In the genomic region with DNA sequence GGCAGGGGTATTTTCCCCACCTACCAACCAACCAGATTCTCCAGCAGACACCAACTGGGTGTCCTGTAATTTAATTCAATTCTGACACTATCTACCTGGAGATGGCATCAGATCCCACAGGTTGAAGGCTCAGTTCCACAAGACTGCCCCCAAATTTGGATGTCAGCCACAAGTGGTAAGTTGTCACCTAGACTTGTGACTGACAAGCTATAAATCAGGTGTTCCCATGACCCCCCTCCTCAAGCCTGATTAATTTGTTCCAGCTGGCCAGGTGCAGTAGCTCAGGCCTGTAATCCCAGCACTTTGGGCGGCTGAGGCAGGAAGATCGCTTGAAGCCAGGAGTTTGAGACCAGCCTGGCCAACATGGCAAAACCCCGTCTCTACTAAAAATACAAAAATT, we compare ENCODE assay signal across 34 cellular contexts. TPM values are rescaled to one million over a fixed set of nuclear protein-coding genes. Genes with fewer than 3 reads are reported as not detected.
"Had no signal": no experiment of that assay in that cellular context is flagged by ENCODE, and none has a peak within 500 bp of the region (broad histone marks: within the 10 kb centered on the region; RNA-seq: fewer than 3 reads in every experiment).

No MANE protein-coding gene starts in this region.

- ATAC-seq: activated CD8-positive, alpha-beta T cell treated with anti-CD3 and anti-CD28 coated beads, Interleukin-2, amount 10 ng/mL, durations not matched to agents 7 days and 5 days; Right ventricle myocardium inferior; SK-N-SH treated with all-trans-retinoic acid at 6 μM for 48 hours; T-cell; T-helper 17 cell had no signal

- H3K4me2 ChIP-seq: KMS-11, PC-9 had no signal

- FAIRE-seq: RCC 7860 had no signal

- DNase-seq: activated CD4-positive, alpha-beta T cell treated with anti-CD3 and anti-CD28 coated beads, Interleukin-2, amount 10 ng/mL, durations not matched to agents 24 days and 14 days; activated CD4-positive, alpha-beta T cell treated with anti-CD3 and anti-CD28 coated beads, Interleukin-2, amount 50 U/mL, for 48 hours; activated CD8-positive, alpha-beta T cell treated with anti-CD3 and anti-CD28 coated beads, Interleukin-2, amount 10 ng/mL, durations not matched to agents 7 days and 5 days; activated gamma-delta T cell; activated naive CD4-positive, alpha-beta T cell treated with Interleukin-2 at 50 U/mL for 16 hours; activated naive CD8-positive, alpha-beta T cell treated with anti-CD3 and anti-CD28 coated beads, Interleukin-2, amount 10 ng/mL, durations not matched to agents 7 days and 5 days; activated T-cell treated with anti-CD3 and anti-CD28 coated beads, Interleukin-2, amount 50 U/mL, for 24 hours; amygdala; MM.1S; NCI-H1092 treated with DMSO at 0.1 percent for 48 hours; NCI-H1436; NCI-H187; NCI-H2029 treated with DMSO at 0.1 percent for 48 hours; NCI-H2107; NCI-H2171; NCI-H446 treated with DMSO at 0.1 percent for 48 hours; NCI-H524; PC-9; SIG-M5; T-cell; T-helper 17 cell had no signal

- H3K4me1 ChIP-seq: ascending aorta had no signal

- H3K27me3 ChIP-seq: ascending aorta had no signal

- H3K4me3 ChIP-seq: ascending aorta, cardiac muscle cell, PC-9 had no signal

- H3K27ac ChIP-seq: ascending aorta, cardiac muscle cell, KMS-11, PC-9, RWPE1 had no signal

- H3K9me3 ChIP-seq: ascending aorta had no signal

- H3K9ac ChIP-seq: KMS-11 had no signal

- H2AFZ ChIP-seq: PC-9 had no signal

- H3K36me3 ChIP-seq: ascending aorta, cardiac muscle cell had no signal

RNA-seq across cellular contexts. Expression of a gene that starts 16.0 kb away (rescaled TPM):
- total RNA-seq: activated CD4-positive, alpha-beta T cell treated with anti-CD3 and anti-CD28 coated beads, Interleukin-2, amount 10 ng/mL, durations not matched to agents 24 days and 14 days; activated CD8-positive, alpha-beta T cell treated with anti-CD3 and anti-CD28 coated beads, Interleukin-2, amount 10 ng/mL, durations not matched to agents 7 days and 5 days; activated naive CD8-positive, alpha-beta T cell treated with anti-CD3 and anti-CD28 coated beads, Interleukin-2, amount 10 ng/mL, durations not matched to agents 7 days and 5 days; activated T-helper 2 cell treated with anti-CD3 and anti-CD28 coated beads, Interferon-gamma antibody, Interleukin-2, Interleukin-4, amounts not matched to agents 10 μg/mL and 5 μg/mL and 100 μg/mL, durations not matched to agents 14 hours and 24 hours and 36 hours; ascending aorta; cardiac muscle cell; LHCN-M2; OCI-LY7; PC-9; Right ventricle myocardium inferior; SK-MEL-5; T-cell; T-helper 17 cell had no signal
- polyA plus RNA-seq: adipose tissue, cardiac muscle cell, IgD-negative memory B cell had no signal

RNA-seq across cellular contexts. Expression of a gene that starts 38.5 kb away (rescaled TPM):
- total RNA-seq: activated CD4-positive, alpha-beta T cell treated with anti-CD3 and anti-CD28 coated beads, Interleukin-2, amount 10 ng/mL, durations not matched to agents 24 days and 14 days; activated CD8-positive, alpha-beta T cell treated with anti-CD3 and anti-CD28 coated beads, Interleukin-2, amount 10 ng/mL, durations not matched to agents 7 days and 5 days; activated naive CD8-positive, alpha-beta T cell treated with anti-CD3 and anti-CD28 coated beads, Interleukin-2, amount 10 ng/mL, durations not matched to agents 7 days and 5 days; activated T-helper 2 cell treated with anti-CD3 and anti-CD28 coated beads, Interferon-gamma antibody, Interleukin-2, Interleukin-4, amounts not matched to agents 10 μg/mL and 5 μg/mL and 100 μg/mL, durations not matched to agents 14 hours and 24 hours and 36 hours; ascending aorta; LHCN-M2; PC-9; Right ventricle myocardium inferior; SK-MEL-5; T-cell; T-helper 17 cell had no signal
- polyA plus RNA-seq: IgD-negative memory B cell had no signal
